Comparison of ENCODE assay signal across 14 cellular contexts in the genomic region with DNA sequence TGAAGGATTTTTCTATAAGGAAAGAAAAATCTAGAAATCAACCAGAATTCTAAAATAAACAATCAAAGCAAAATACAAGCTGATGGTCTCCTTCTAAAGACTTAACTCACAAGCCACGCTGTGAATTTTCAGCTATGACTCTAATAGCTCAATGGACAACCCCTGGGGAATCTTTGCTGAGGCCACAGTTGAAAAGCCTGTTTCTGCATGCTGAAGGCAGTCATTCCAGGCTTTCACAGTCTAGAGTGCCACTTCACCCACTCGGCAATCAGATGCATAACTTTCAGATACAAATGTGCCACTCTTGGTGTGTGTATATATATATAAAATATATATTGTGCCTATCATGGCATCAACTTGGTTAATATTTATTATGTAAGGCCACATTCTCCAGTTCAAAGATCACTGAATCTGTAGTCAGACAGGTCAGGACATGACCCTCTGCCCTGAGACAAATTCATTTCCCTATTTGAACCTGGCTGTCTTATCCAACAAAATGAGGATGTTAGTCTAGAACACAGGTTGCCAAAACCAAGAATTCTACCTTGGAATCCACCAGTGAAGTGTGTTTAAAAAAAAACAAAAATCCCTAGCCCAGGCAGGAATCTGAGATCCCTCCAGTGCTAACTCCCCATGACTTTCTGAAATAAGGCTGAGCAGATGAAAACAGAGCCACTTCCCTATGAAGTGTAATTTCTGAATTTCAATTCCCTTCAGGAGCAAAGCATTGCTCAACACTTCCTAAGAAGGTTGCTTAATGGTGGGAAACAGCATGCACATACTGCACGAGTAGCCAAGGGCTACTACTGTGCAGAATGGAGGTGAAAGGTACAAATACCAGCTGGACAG. TPM values are rescaled to one million over a fixed set of nuclear protein-coding genes. Genes with fewer than 3 reads are reported as not detected.
DNase-seq lines count a peak whose midpoint lies in the region; ATAC-seq, FAIRE-seq and TF ChIP-seq lines count a peak whose summit lies in the region.
"Had no signal": no experiment of that assay in that cellular context is flagged by ENCODE, and none has a peak within 500 bp of the region (broad histone marks: within the 10 kb centered on the region; RNA-seq: fewer than 3 reads in every experiment).

No MANE protein-coding gene starts in this region.

- H3K27ac ChIP-seq in esophagus muscularis mucosa (replicated peaks in 1 of 4): no peak overlapping the region
- peak overlapping the region; percentile 55 for H3K27ac ChIP-seq in trophoblast cell (ENCODE audit: low read depth, low read length)
- H3K27ac ChIP-seq: colonic mucosa, tibial artery had no signal

- H4K12ac ChIP-seq in trophoblast cell (ENCODE audit: low read depth, low read length): no peak overlapping the region

- ATAC-seq in GM18873 (IDR thresholded peaks at IDR 0.05; ENCODE audit: low FRiP score, unreplicated experiment) (peak; percentile 43), GM19351 (IDR thresholded peaks at IDR 0.05; ENCODE audit: unreplicated experiment) (no peak)
- no peak for ATAC-seq in activated CD8-positive, alpha-beta T cell treated with anti-CD3 and anti-CD28 coated beads for 36 hours

- H3K4me3 Mint-ChIP-seq in activated CD8-positive, alpha-beta T cell treated with anti-CD3 and anti-CD28 coated beads for 36 hours: no peak overlapping the region
- H3K4me3 Mint-ChIP-seq: memory B cell had no signal

- in situ Hi-C loops in KBM-7 (cut with MboI; ENCODE audit: low pct_unique_long_range_greater_than_20kb, low sequenced_read_pairs): no loop called here

- no peak for TF ChIP-seq EP300 in esophagus muscularis mucosa (IDR thresholded peaks at IDR 0.05)

- peaks cover 4% of the 10 kb centered on the region for H3K79me1 ChIP-seq in trophoblast cell (ENCODE audit: low read length)

- H3K4ac ChIP-seq in trophoblast cell (ENCODE audit: low read depth, low read length): no peak overlapping the region

- no peak overlapping the region for H3K9ac ChIP-seq in trophoblast cell (ENCODE audit: low read length)

- H2AK5ac ChIP-seq in trophoblast cell (ENCODE audit: low read length): no peak overlapping the region

- POLR2A ChIA-PET in activated CD8-positive, alpha-beta T cell treated with anti-CD3 and anti-CD28 coated beads for 36 hours (lab: Charles Lee): no interaction called here

- H3K27me3 Mint-ChIP-seq in activated CD8-positive, alpha-beta T cell treated with anti-CD3 and anti-CD28 coated beads for 36 hours: no peaks in the 10 kb centered on the region
- H3K27me3 Mint-ChIP-seq: memory B cell had no signal

- no peaks in the 10 kb centered on the region for H3K9me3 Mint-ChIP-seq in activated CD8-positive, alpha-beta T cell treated with anti-CD3 and anti-CD28 coated beads for 36 hours
- H3K9me3 Mint-ChIP-seq: memory B cell had no signal

- no peak overlapping the region for H2AFZ ChIP-seq in trophoblast cell (ENCODE audit: insufficient read depth, low read length, poor library complexity)

- no peaks in the 10 kb centered on the region for H3K27me3 ChIP-seq in esophagus muscularis mucosa
- H3K27me3 ChIP-seq in trophoblast cell (ENCODE audit: insufficient read depth, low read length): no peaks in the 10 kb centered on the region
- H3K27me3 ChIP-seq: colonic mucosa, tibial artery had no signal

- no peak overlapping the region for H4K8ac ChIP-seq in trophoblast cell (ENCODE audit: low read depth, low read length)

- H2BK5ac ChIP-seq in trophoblast cell (ENCODE audit: low read depth, low read length, poor library complexity): no peak overlapping the region

- no peaks in the 10 kb centered on the region for H3K9me3 ChIP-seq in esophagus muscularis mucosa
- H3K9me3 ChIP-seq in trophoblast cell (ENCODE audit: insufficient read depth, low read depth, low read length): no peaks in the 10 kb centered on the region
- H3K9me3 ChIP-seq: colonic mucosa, tibial artery had no signal

- H3K36me3 ChIP-seq in esophagus muscularis mucosa (peaks cover 3 to 29% (median 9%) of the 10 kb centered on the region in 4 donors), trophoblast cell (ENCODE audit: control insufficient read depth in 1 of 2, insufficient read depth in 2 of 2, low read length in 2 of 2) (no peaks in the 10 kb centered on the region)
- H3K36me3 ChIP-seq: colonic mucosa had no signal

- TF ChIP-seq CTCF in esophagus muscularis mucosa (IDR thresholded peaks at IDR 0.05): no peak
- no peak for TF ChIP-seq CTCF in activated CD8-positive, alpha-beta T cell treated with anti-CD3 and anti-CD28 coated beads for 36 hours (IDR thresholded peaks at IDR 0.05)

- no peak for FAIRE-seq in RCC 7860 (lab: Jason Lieb, UNC)

- H2BK120ac ChIP-seq in trophoblast cell (ENCODE audit: insufficient read depth, low read length, poor library complexity): no peak overlapping the region

- no peaks in the 10 kb centered on the region for H3K4me1 ChIP-seq in esophagus muscularis mucosa
- H3K4me1 ChIP-seq in trophoblast cell (ENCODE audit: control insufficient read depth in 1 of 2, insufficient read depth in 2 of 2, low read length in 2 of 2): peaks cover 3 to 9% of the 10 kb centered on the region in 2 experiments
- H3K4me1 ChIP-seq: tibial artery had no signal

- H3K18ac ChIP-seq in trophoblast cell (ENCODE audit: low read length): no peak overlapping the region

- H3K4me2 ChIP-seq in trophoblast cell (ENCODE audit: low read length): no peak overlapping the region

- TF ChIP-seq POLR2A in esophagus muscularis mucosa (IDR thresholded peaks at IDR 0.05; ENCODE audit: low read depth): no peak

- intact Hi-C loops in esophagus muscularis mucosa (cut with DNase I): no loop called here
- intact Hi-C loops in activated CD8-positive, alpha-beta T cell treated with anti-CD3 and anti-CD28 coated beads for 36 hours (cut with micrococcal nuclease): no loop called here

- no peak overlapping the region for H3K14ac ChIP-seq in trophoblast cell (ENCODE audit: low read length)

- 83% methylated on average over 3 of the region's 3 CpGs for WGBS in esophagus muscularis mucosa
- WGBS in trophoblast cell (ENCODE audit: extremely low coverage, insufficient coverage, insufficient read length): no CpG with 5 or more reads among the region's 3 CpGs

- no peak overlapping the region for H3K27ac Mint-ChIP-seq in activated CD8-positive, alpha-beta T cell treated with anti-CD3 and anti-CD28 coated beads for 36 hours

- no peak overlapping the region for H2BK12ac ChIP-seq in trophoblast cell (ENCODE audit: low read length)

- no peak overlapping the region for H4K91ac ChIP-seq in trophoblast cell (ENCODE audit: low read depth, low read length)

- DNase-seq in KBM-7: peak; percentile 68
- peak; percentile 60 for DNase-seq in esophagus muscularis mucosa (ENCODE audit: extremely low spot score)
- DNase-seq in trophoblast cell: peak; percentile 29 to 64
- DNase-seq in activated CD8-positive, alpha-beta T cell treated with anti-CD3 and anti-CD28 coated beads for 36 hours: no peak
- no peak for DNase-seq in RCC 7860 (ENCODE audit: low spot score)
- no peak for DNase-seq in activated CD4-positive, CD25-positive, alpha-beta regulatory T cell treated with anti-CD3 and anti-CD28 coated beads, Interleukin-2, amount 50 U/mL, for 72 hours
- DNase-seq: colonic mucosa; NCI-H1436; stimulated activated CD4-positive, alpha-beta T cell treated with anti-CD3 and anti-CD28 coated beads, Interleukin-15, amount 100 ng/mL, for 24 hours; tibial artery had no signal

- no peaks in the 10 kb centered on the region for H3K36me3 Mint-ChIP-seq in activated CD8-positive, alpha-beta T cell treated with anti-CD3 and anti-CD28 coated beads for 36 hours (ENCODE audit: low read depth)

- no peak overlapping the region for H3K23ac ChIP-seq in trophoblast cell (ENCODE audit: low read length)

- CTCF ChIA-PET in activated CD8-positive, alpha-beta T cell treated with anti-CD3 and anti-CD28 coated beads for 36 hours (lab: Charles Lee): interaction anchor here (1.2 to 1.9 kb wide), 3 partner anchors 11 to 24 kb away, joined by 4 to 8 read pairs (median 7); no protein-coding TSS in a partner anchor

- no peaks in the 10 kb centered on the region for H3K79me2 ChIP-seq in trophoblast cell (ENCODE audit: control insufficient read depth, insufficient read depth, low read length, poor library complexity)

- no peaks in the 10 kb centered on the region for H3K4me1 Mint-ChIP-seq in activated CD8-positive, alpha-beta T cell treated with anti-CD3 and anti-CD28 coated beads for 36 hours (ENCODE audit: low read depth)

- H3K4me3 ChIP-seq in esophagus muscularis mucosa (no peak overlapping the region), trophoblast cell (ENCODE audit: low read depth, low read length) (no peak overlapping the region)
- H3K4me3 ChIP-seq: colonic mucosa, tibial artery had no signal

RNA-seq across cellular contexts. Expression of gene LIPA, which starts 9.9 kb away (rescaled TPM):
- total RNA-seq in esophagus muscularis mucosa: 10 to 100 TPM; 18.3 to 28.3 (median 24.0) TPM
- polyA plus RNA-seq in trophoblast cell (2013): 27.3 and 27.4 TPM in 2 replicates
- total RNA-seq in activated CD8-positive, alpha-beta T cell treated with anti-CD3 and anti-CD28 coated beads for 36 hours: 10 to 100 TPM; 20.4 to 20.7 TPM

RNA-seq across cellular contexts. Expression of gene CH25H, which starts 34.6 kb away (rescaled TPM):
- 10 to 100 TPM in 1 of 4 donors, 1 to 10 TPM in 3; 2.1 to 83.3 (median 2.4) TPM for total RNA-seq in esophagus muscularis mucosa
- polyA plus RNA-seq in trophoblast cell (2013): not detected in 2 replicates
- total RNA-seq in activated CD8-positive, alpha-beta T cell treated with anti-CD3 and anti-CD28 coated beads for 36 hours: not detected
- total RNA-seq: SK-MEL-5 had no signal

Comparison
In these comparisons a context has a peak if more than half of its experiments do, and no peak if none do; other contexts are left out.
1. DNase-seq: peak in KBM-7 (single experiment), esophagus muscularis mucosa (single experiment) and trophoblast cell (2 of 2); none in activated CD8-positive, alpha-beta T cell treated with anti-CD3 and anti-CD28 coated beads for 36 hours (single experiment), RCC 7860 (single experiment) and activated CD4-positive, CD25-positive, alpha-beta regulatory T cell treated with anti-CD3 and anti-CD28 coated beads, Interleukin-2, amount 50 U/mL, for 72 hours (single experiment).